35 cellular contexts compared by ENCODE assay signal in genomic region chr3:73393005-73393404, GRCh38.
DNase-seq lines count a peak whose midpoint lies in the region; ATAC-seq, FAIRE-seq and TF ChIP-seq lines count a peak whose summit lies in the region.
"Had no signal": no experiment of that assay in that cellular context is flagged by ENCODE, and none has a peak within 500 bp of the region (broad histone marks: within the 10 kb centered on the region; RNA-seq: fewer than 3 reads in every experiment).

No MANE protein-coding gene starts in this region.

- TF ChIP-seq CTCF in cardiac muscle cell (IDR thresholded peaks at IDR 0.05; ENCODE audit: low read depth, low read length), result no peak
- TF ChIP-seq CTCF in heart right ventricle (IDR thresholded peaks at IDR 0.05), result no peak
- TF ChIP-seq CTCF in testis (IDR thresholded peaks at IDR 0.05), result no peak
- TF ChIP-seq CTCF in pancreas (IDR thresholded peaks at IDR 0.05), result no peak

- H3K4me3 ChIP-seq in cardiac muscle cell (no peak overlapping the region), heart right ventricle (no peak overlapping the region), stomach smooth muscle (ENCODE audit: low read length in 2 of 2) (no peak overlapping the region), testis (no peak overlapping the region), pancreas (no peak overlapping the region)
- H3K4me3 ChIP-seq: A549; BLaER1; BLaER1 treated with 17β-estradiol and CSF1 and Interleukin-3, amounts not matched to agents 10 nM and 100 nM had no signal

- H3K27ac ChIP-seq in cardiac muscle cell (peak overlapping the region; percentile 51), heart right ventricle (no peak overlapping the region), stomach smooth muscle (ENCODE audit: low read length) (peak overlapping the region; percentile 18), testis (no peak overlapping the region), pancreas (no peak overlapping the region)
- H3K27ac ChIP-seq: 22Rv1; A549; BLaER1; BLaER1 treated with 17β-estradiol and CSF1 and Interleukin-3, amounts not matched to agents 10 nM and 100 nM; C4-2B had no signal

- H3K9ac ChIP-seq in stomach smooth muscle (ENCODE audit: low read length in 2 of 2), result no peak overlapping the region
- H3K9ac ChIP-seq: BLaER1; BLaER1 treated with 17β-estradiol and CSF1 and Interleukin-3, amounts not matched to agents 10 nM and 100 nM had no signal

- FAIRE-seq in pancreas (lab: Jason Lieb, UNC), result no peak
- FAIRE-seq: A204.1, A549, D721Med had no signal

- peaks cover 32% of the 10 kb centered on the region for H3K36me3 ChIP-seq in cardiac muscle cell
- peaks cover 0 to 75% (median 9%) of the 10 kb centered on the region in 9 donors for H3K36me3 ChIP-seq in heart right ventricle
- H3K36me3 ChIP-seq in stomach smooth muscle (ENCODE audit: control insufficient read depth in 2 of 2, insufficient read depth in 2 of 2, low read length in 2 of 2), result peaks cover 38 to 41% of the 10 kb centered on the region in 2 donors
- no peaks in the 10 kb centered on the region for H3K36me3 ChIP-seq in testis (ENCODE audit: low read depth, missing control alignments)
- H3K36me3 ChIP-seq in pancreas, result no peaks in the 10 kb centered on the region
- H3K36me3 ChIP-seq: BLaER1; BLaER1 treated with 17β-estradiol and CSF1 and Interleukin-3, amounts not matched to agents 10 nM and 100 nM had no signal

- H3K4me1 ChIP-seq in cardiac muscle cell (ENCODE audit: low read depth), result peaks cover 19% of the 10 kb centered on the region
- H3K4me1 ChIP-seq in heart right ventricle, result no peaks in the 10 kb centered on the region
- H3K4me1 ChIP-seq in stomach smooth muscle (ENCODE audit: control insufficient read depth, insufficient read depth, low read length), result peaks cover 4% of the 10 kb centered on the region
- H3K4me1 ChIP-seq in testis, result peaks cover 8% of the 10 kb centered on the region
- H3K4me1 ChIP-seq in pancreas, result no peaks in the 10 kb centered on the region
- H3K4me1 ChIP-seq: A549; BE2C; BLaER1; BLaER1 treated with 17β-estradiol and CSF1 and Interleukin-3, amounts not matched to agents 10 nM and 100 nM; Caco-2 had no signal

- intact Hi-C loops in heart right ventricle (cut with DNase I) (no loop called here), testis (cut with DNase I; ENCODE audit: low total_unique reads) (no loop called here), pancreas (cut with DNase I) (no loop called here)

- DNase-seq in cardiac muscle cell (ENCODE audit: low read depth in 1 of 2, low spot score in 1 of 2) (no peak), heart right ventricle (no peak), occipital lobe (lab: John Stamatoyannopoulos, UW) (peak; percentile 11), testis (peak; percentile 73), pancreas (no peak), NCI-H82 treated with DMSO at 0.1 percent for 48 hours (lab: John Stamatoyannopoulos, UW; ENCODE audit: unreplicated experiment) (no peak)
- DNase-seq: 8988T; ACHN; AML-193; BE2C; C1 segment of cervical spinal cord; Caco-2; Calu3; CD4-positive, alpha-beta memory T cell; CD4-positive, alpha-beta T cell; CD4-positive, CD25-positive, alpha-beta regulatory T cell; CD8-positive, alpha-beta memory T cell; CD8-positive, alpha-beta T cell; COR-L47; DMS 273 treated with DMSO at 0.1 percent for 48 hours; DMS153; DMS53; DMS79; DMS79 treated with DMSO at 0.1 percent for 48 hours; DND-41; EL had no signal

- TF ChIP-seq POLR2A in testis (IDR thresholded peaks at IDR 0.05), result no peak

- ATAC-seq in heart right ventricle (no peak), GM18519 (IDR thresholded peaks at IDR 0.05; ENCODE audit: low FRiP score, unreplicated experiment) (no peak), pancreas (no peak)
- ATAC-seq: A549; CD8-positive, alpha-beta T cell had no signal

- 84 to 87% methylated on average over 9 of the region's 9 CpGs for WGBS in heart right ventricle, 2 donors
- WGBS in testis, 2 donors, result 75 to 79% methylated on average over 9 of the region's 9 CpGs
- 92 to 94% methylated on average over 9 of the region's 9 CpGs for WGBS in pancreas, 2 donors

- H3K9me3 ChIP-seq in cardiac muscle cell (ENCODE audit: low read depth) (no peaks in the 10 kb centered on the region), heart right ventricle (no peaks in the 10 kb centered on the region), stomach smooth muscle (ENCODE audit: control insufficient read depth in 2 of 2, low read length in 2 of 2) (no peaks in the 10 kb centered on the region), testis (no peaks in the 10 kb centered on the region), pancreas (no peaks in the 10 kb centered on the region)
- H3K9me3 ChIP-seq: A549; BE2C; BLaER1; BLaER1 treated with 17β-estradiol and CSF1 and Interleukin-3, amounts not matched to agents 10 nM and 100 nM; Caco-2 had no signal

- H3K27me3 ChIP-seq in cardiac muscle cell (no peaks in the 10 kb centered on the region), heart right ventricle (no peaks in the 10 kb centered on the region), stomach smooth muscle (ENCODE audit: control insufficient read depth in 1 of 2, insufficient read depth in 2 of 2, low read length in 2 of 2) (no peaks in the 10 kb centered on the region), testis (no peaks in the 10 kb centered on the region), pancreas (no peaks in the 10 kb centered on the region)
- H3K27me3 ChIP-seq: BE2C; BLaER1; BLaER1 treated with 17β-estradiol and CSF1 and Interleukin-3, amounts not matched to agents 10 nM and 100 nM had no signal

Comparison
In these comparisons a context has a peak if more than half of its experiments do, and no peak if none do; other contexts are left out.
1. H3K27ac ChIP-seq: peak in cardiac muscle cell (single experiment) and stomach smooth muscle (single experiment); none in heart right ventricle (0 of 10), testis (0 of 2) and pancreas (0 of 4).
2. DNase-seq: peak in occipital lobe (single experiment) and testis (single experiment); none in cardiac muscle cell (0 of 2), heart right ventricle (0 of 2), pancreas (0 of 6) and NCI-H82 treated with DMSO at 0.1 percent for 48 hours (single experiment).